27 cellular contexts compared by ENCODE assay signal in genomic region chr10:15548331-15548730, GRCh38.
"Had no signal": no experiment of that assay in that cellular context is flagged by ENCODE, and none has a peak within 500 bp of the region (broad histone marks: within the 10 kb centered on the region; RNA-seq: fewer than 3 reads in every experiment).

No MANE protein-coding gene starts in this region.

- H3K9me3 ChIP-seq: adrenal gland, esophagus squamous epithelium, gastroesophageal sphincter had no signal

- DNase-seq: activated CD4-positive, alpha-beta memory T cell treated with anti-CD3 and anti-CD28 coated beads, Interleukin-2, amount 10 ng/mL, durations not matched to agents 7 days and 5 days; activated CD4-positive, alpha-beta T cell treated with anti-CD3 and anti-CD28 coated beads for 1 hour; activated CD4-positive, alpha-beta T cell treated with anti-CD3 and anti-CD28 coated beads for 4 hours; activated CD4-positive, alpha-beta T cell treated with anti-CD3 and anti-CD28 coated beads, Interleukin-2, amount 10 ng/mL, durations not matched to agents 7 days and 5 days; activated CD4-positive, alpha-beta T cell treated with anti-CD3 and anti-CD28 coated beads, Interleukin-2, amount 50 U/mL, for 4 hours; activated CD8-positive, alpha-beta memory T cell treated with anti-CD3 and anti-CD28 coated beads for 24 hours; activated effector memory CD4-positive, alpha-beta T cell treated with Interleukin-2 at 50 U/mL for 16 hours; activated naive CD4-positive, alpha-beta T cell treated with anti-CD3 and anti-CD28 coated beads for 36 hours; activated naive CD8-positive, alpha-beta T cell treated with anti-CD3 and anti-CD28 coated beads for 36 hours; activated naive CD8-positive, alpha-beta T cell treated with anti-CD3 and anti-CD28 coated beads, Interleukin-2, amount 50 U/mL, for 24 hours; activated T-cell treated with anti-CD3 and anti-CD28 coated beads, Interleukin-2, amount 50 U/mL, for 4 hours; adrenal gland; amygdala; aorta; body of pancreas; caudate nucleus; cortex of kidney; dermis blood vessel endothelial cell; effector CD8-positive, alpha-beta T cell; esophagus squamous epithelium; foreskin melanocyte; heart right ventricle; T-helper 2 cell had no signal

- H3K4me3 ChIP-seq: adrenal gland, body of pancreas, esophagus squamous epithelium, gastroesophageal sphincter, heart right ventricle had no signal

- H3K27me3 ChIP-seq: adrenal gland, body of pancreas, esophagus squamous epithelium, gastroesophageal sphincter, heart right ventricle had no signal

- H3K36me3 ChIP-seq: adrenal gland, esophagus squamous epithelium had no signal

- H3K4me1 ChIP-seq: adrenal gland, body of pancreas, esophagus squamous epithelium, gastroesophageal sphincter, heart right ventricle had no signal

- H3K27ac ChIP-seq: adrenal gland, body of pancreas, epithelial cell of prostate, esophagus squamous epithelium, gastroesophageal sphincter, heart right ventricle had no signal

- ATAC-seq: activated naive CD8-positive, alpha-beta T cell treated with anti-CD3 and anti-CD28 coated beads, Interleukin-2, amount 50 U/mL, for 24 hours; activated T-cell treated with anti-CD3 and anti-CD28 coated beads, Interleukin-2, amount 50 U/mL, for 4 hours; activated T-helper 17 cell treated with anti-CD3 and anti-CD28 coated beads, Interleukin-2, amount 50 U/mL, for 72 hours; body of pancreas; gastroesophageal sphincter; heart right ventricle; WTC11 had no signal
